ENCODE assay signal across 13 cellular contexts in the genomic region with DNA sequence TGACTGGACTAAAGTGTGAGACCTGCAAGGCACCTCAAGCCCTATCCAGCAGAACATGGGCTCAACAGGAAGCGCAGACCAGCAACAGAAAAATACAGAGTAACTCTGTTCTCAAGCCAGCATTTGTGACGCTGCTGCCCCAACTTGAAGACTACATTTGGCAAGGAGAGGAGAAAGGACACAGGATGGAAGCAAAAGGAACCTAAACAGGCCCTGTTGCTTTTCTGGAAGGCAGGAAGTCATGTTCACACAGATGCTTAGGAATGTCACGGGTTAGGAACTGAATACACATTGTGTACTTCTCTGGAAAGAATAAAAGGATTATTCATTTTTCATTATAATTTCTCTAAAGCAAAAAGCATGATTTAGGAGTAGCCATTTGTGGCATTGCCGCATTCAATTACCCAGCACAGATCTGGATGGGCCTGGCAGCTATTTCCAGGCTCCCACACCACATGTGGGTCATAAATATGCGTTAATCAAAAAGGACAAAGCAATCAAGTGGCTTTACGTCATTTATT. TPM values are rescaled to one million over a fixed set of nuclear protein-coding genes. Genes with fewer than 3 reads are reported as not detected.
A peak's percentile ranks its signal among the peaks of the same experiment; 100 is the strongest.
DNase-seq lines count a peak whose midpoint lies in the region; ATAC-seq and TF ChIP-seq lines count a peak whose summit lies in the region.
"Had no signal": no experiment of that assay in that cellular context is flagged by ENCODE, and none has a peak within 500 bp of the region (broad histone marks: within the 10 kb centered on the region; RNA-seq: fewer than 3 reads in every experiment).

No MANE protein-coding gene starts in this region.

- H3K9me3 Mint-ChIP-seq in chondrocyte (ENCODE audit: low read depth) = no peaks in the 10 kb centered on the region
- H3K9me3 Mint-ChIP-seq: activated CD4-positive, alpha-beta memory T cell treated with anti-CD3 and anti-CD28 coated beads for 36 hours; activated naive CD4-positive, alpha-beta T cell treated with anti-CD3 and anti-CD28 coated beads, Interleukin-2, amount 50 U/mL, for 72 hours had no signal

- H3K9me3 ChIP-seq in mesenchymal stem cell (ENCODE audit: control insufficient read depth, low read length) = no peaks in the 10 kb centered on the region
- H3K9me3 ChIP-seq: mucosa of descending colon had no signal

- H3K27me3 ChIP-seq in mesenchymal stem cell (ENCODE audit: control insufficient read depth in 1 of 2, insufficient read depth in 1 of 2, low read length in 2 of 2) = no peaks in the 10 kb centered on the region

- no peak overlapping the region for H2AFZ ChIP-seq in mesenchymal stem cell (ENCODE audit: low read depth, low read length)

- no peak overlapping the region for H3K27ac ChIP-seq in mesenchymal stem cell (ENCODE audit: low read length, poor library complexity, severe bottlenecking)
- peak overlapping the region; percentile 61 for H3K27ac ChIP-seq in substantia nigra (ENCODE audit: low read depth, low read length, poor library complexity, severe bottlenecking)

- H3K27ac Mint-ChIP-seq in chondrocyte (ENCODE audit: unreplicated experiment) = peak overlapping the region; percentile 55
- H3K27ac Mint-ChIP-seq: activated CD4-positive, alpha-beta memory T cell treated with anti-CD3 and anti-CD28 coated beads for 36 hours; activated naive CD4-positive, alpha-beta T cell treated with anti-CD3 and anti-CD28 coated beads, Interleukin-2, amount 50 U/mL, for 72 hours had no signal

- H2BK120ac ChIP-seq in mesenchymal stem cell (ENCODE audit: low read depth, low read length) = no peak overlapping the region

- H3K18ac ChIP-seq in mesenchymal stem cell (ENCODE audit: low read depth in 1 of 2, low read length in 2 of 2) = no peak overlapping the region

- no peaks in the 10 kb centered on the region for H3K36me3 Mint-ChIP-seq in chondrocyte (ENCODE audit: low read depth)
- H3K36me3 Mint-ChIP-seq: activated CD4-positive, alpha-beta memory T cell treated with anti-CD3 and anti-CD28 coated beads for 36 hours; activated naive CD4-positive, alpha-beta T cell treated with anti-CD3 and anti-CD28 coated beads, Interleukin-2, amount 50 U/mL, for 72 hours had no signal

- no peak overlapping the region for H3K23ac ChIP-seq in mesenchymal stem cell (ENCODE audit: low read length in 2 of 2)

- H3K4me2 ChIP-seq in mesenchymal stem cell (ENCODE audit: low read length, poor library complexity, severe bottlenecking) = no peak overlapping the region

- no peaks in the 10 kb centered on the region for H3K36me3 ChIP-seq in mesenchymal stem cell (ENCODE audit: control insufficient read depth in 1 of 2, insufficient read depth in 2 of 2, low read depth in 1 of 2, low read length in 2 of 2)

- no peak overlapping the region for H3K4me3 Mint-ChIP-seq in chondrocyte (ENCODE audit: unreplicated experiment)
- H3K4me3 Mint-ChIP-seq: activated CD4-positive, alpha-beta memory T cell treated with anti-CD3 and anti-CD28 coated beads for 36 hours had no signal

- H3K4me3 ChIP-seq in mesenchymal stem cell (ENCODE audit: insufficient read depth in 1 of 2, low read depth in 1 of 2, low read length in 2 of 2) = peak overlapping the region in 1 of 2 experiments; percentile 16
- H3K4me3 ChIP-seq: mucosa of descending colon had no signal

- no peak for ATAC-seq in GM18870 (IDR thresholded peaks at IDR 0.05; ENCODE audit: unreplicated experiment)
- ATAC-seq: activated naive CD4-positive, alpha-beta T cell treated with anti-CD3 and anti-CD28 coated beads, Interleukin-2, amount 50 U/mL, for 72 hours; mucosa of descending colon had no signal

- 76% methylated on average over 5 of the region's 6 CpGs for WGBS in mesenchymal stem cell

- H4K91ac ChIP-seq in mesenchymal stem cell (ENCODE audit: low read length) = no peak overlapping the region

- H4K8ac ChIP-seq in mesenchymal stem cell (ENCODE audit: low read length) = no peak overlapping the region

- H3K9ac ChIP-seq in mesenchymal stem cell (ENCODE audit: low read length) = peak overlapping the region; percentile 42

- peaks cover 2% of the 10 kb centered on the region for H3K27me3 Mint-ChIP-seq in chondrocyte (ENCODE audit: low read depth)

- H3K4me1 Mint-ChIP-seq in chondrocyte (ENCODE audit: low read depth) = peaks cover 16% of the 10 kb centered on the region

- no peak overlapping the region for H2BK12ac ChIP-seq in mesenchymal stem cell (ENCODE audit: low read length in 2 of 2)

- H3K14ac ChIP-seq in mesenchymal stem cell (ENCODE audit: low read length in 2 of 2) = no peak overlapping the region

- no peaks in the 10 kb centered on the region for H3K4me1 ChIP-seq in mesenchymal stem cell (ENCODE audit: control insufficient read depth, insufficient read depth, low read depth, low read length)

- H3K4ac ChIP-seq in mesenchymal stem cell (ENCODE audit: low read depth in 1 of 2, low read length in 2 of 2) = no peak overlapping the region

- DNase-seq in NCI-H1694 (lab: John Stamatoyannopoulos, UW) (peak; percentile 65), chondrocyte (ENCODE audit: low spot score) (no peak), mesenchymal stem cell (no peak), substantia nigra (lab: John Stamatoyannopoulos, UW) (peak in 13 of 49 donors; percentile 3 to 29 (median 8)), NCI-H2081 treated with DMSO at 0.1 percent for 48 hours (lab: John Stamatoyannopoulos, UW) (no peak), RKO (ENCODE audit: low spot score) (no peak), SW 1271 (lab: John Stamatoyannopoulos, UW) (no peak)
- DNase-seq: activated CD4-positive, alpha-beta memory T cell treated with anti-CD3 and anti-CD28 coated beads for 36 hours; DMS79 treated with DMSO at 0.1 percent for 48 hours; mucosa of descending colon; T-helper 2 cell had no signal

- H2AK5ac ChIP-seq in mesenchymal stem cell (ENCODE audit: low read length, severe bottlenecking) = no peak overlapping the region

- no peak overlapping the region for H2BK15ac ChIP-seq in mesenchymal stem cell (ENCODE audit: low read depth, poor library complexity, severe bottlenecking)

- no peak overlapping the region for H2BK5ac ChIP-seq in mesenchymal stem cell (ENCODE audit: low read depth, low read length, poor library complexity, severe bottlenecking)

- no peak for TF ChIP-seq CTCF in chondrocyte (IDR thresholded peaks at IDR 0.05)

- H3K79me1 ChIP-seq in mesenchymal stem cell (replicated peaks; ENCODE audit: low read length, poor library complexity, severe bottlenecking) = no peaks in the 10 kb centered on the region

RNA-seq across cellular contexts. Expression of a gene that starts 19.8 kb away (rescaled TPM):
- 213 to 269 TPM (median 240 TPM) in 3 replicates for total RNA-seq in chondrocyte
- 442 TPM for polyA plus RNA-seq in mesenchymal stem cell (2013, experiment 1 of 2)
- 440 TPM for polyA plus RNA-seq in mesenchymal stem cell (2013, experiment 2 of 2)
